Comparison of ENCODE assay signal across 12 cellular contexts in the genomic region with DNA sequence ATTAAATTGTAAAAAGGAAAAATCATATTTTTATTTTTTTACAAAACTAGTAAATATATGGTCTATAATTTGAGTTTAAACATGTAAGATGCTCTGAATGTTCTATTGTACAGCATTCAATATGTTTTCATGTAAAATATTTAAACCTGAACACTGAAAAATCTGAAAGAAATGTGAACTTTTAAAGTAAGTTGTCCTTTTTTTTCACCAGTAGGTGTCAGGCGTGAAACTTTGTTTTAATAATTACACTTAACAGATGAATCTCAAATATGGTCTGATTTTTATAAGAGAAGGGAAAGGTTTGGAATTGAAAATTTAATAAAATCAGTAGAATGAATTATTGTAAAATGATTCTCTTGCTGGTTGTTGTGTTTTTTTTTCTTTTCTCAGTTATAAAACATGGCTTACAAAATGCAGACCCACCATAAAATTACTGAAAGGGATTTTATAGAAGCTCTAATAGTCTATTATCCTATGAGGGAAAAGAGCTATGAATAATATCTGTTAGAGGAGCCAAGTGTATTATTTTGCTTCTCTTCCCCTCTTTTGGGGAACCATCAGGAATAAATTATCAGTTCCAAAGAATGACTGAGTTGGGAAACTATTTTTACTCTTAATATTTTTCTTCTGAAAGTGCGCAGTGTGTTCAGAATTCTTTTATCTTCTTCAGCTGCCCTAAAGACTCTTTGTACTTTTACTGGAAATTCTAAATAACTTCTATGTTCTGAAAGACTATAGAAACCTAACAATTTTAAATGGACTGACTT.
DNase-seq lines count a peak whose midpoint lies in the region; ATAC-seq and TF ChIP-seq lines count a peak whose summit lies in the region.
"Had no signal": no experiment of that assay in that cellular context is flagged by ENCODE, and none has a peak within 500 bp of the region (broad histone marks: within the 10 kb centered on the region; RNA-seq: fewer than 3 reads in every experiment).

No MANE protein-coding gene starts in this region.

- no peak overlapping the region for H2BK5ac ChIP-seq in IMR-90 (ENCODE audit: low read depth, low read length, poor library complexity, severe bottlenecking)

- no peak for TF ChIP-seq POLR2A in IMR-90 (IDR thresholded peaks at IDR 0.05; ENCODE audit: low read depth, low read length)

- no peak overlapping the region for H3K4me3 ChIP-seq in IMR-90 (ENCODE audit: insufficient read depth, low read depth, low read length)
- no peak overlapping the region for H3K4me3 ChIP-seq in brain microvascular endothelial cell (ENCODE audit: low read depth, low read length)

- no peak overlapping the region for H2BK120ac ChIP-seq in IMR-90 (ENCODE audit: low read depth, low read length)

- H3K9me1 ChIP-seq in IMR-90 (ENCODE audit: insufficient read depth, low read length) = 0 out of 2 replicates have a peak, but pooled peaks cover 5% of the 10 kb centered on the region

- ATAC-seq in IMR-90 (ENCODE audit: low read depth) = peak; percentile 44
- no peak for ATAC-seq in stimulated activated naive B cell treated with anti-CD40 and anti-IgM and Interleukin-4, amounts not matched to agents 10 μg/mL and 1 μg/mL and 100 μg/mL, for 72 hours (replicated peaks)
- ATAC-seq: activated naive CD4-positive, alpha-beta T cell treated with anti-CD3 and anti-CD28 coated beads, Interleukin-2, amount 50 U/mL, for 72 hours had no signal

- H3K56ac ChIP-seq in IMR-90 (ENCODE audit: extremely low read depth, insufficient read depth, low read length) = no peak overlapping the region

- H2AFZ ChIP-seq in IMR-90 (replicated peaks; ENCODE audit: low read length, poor library complexity) = no peak overlapping the region

- TF ChIP-seq RAD21 in IMR-90 (IDR thresholded peaks at IDR 0.05; ENCODE audit: low read length) = peak; percentile 27

- peak; percentile 36 for TF ChIP-seq CTCF in IMR-90 (conservative IDR thresholded peaks at IDR 0.05; ENCODE audit: low read depth, low read length)
- TF ChIP-seq CTCF in brain microvascular endothelial cell (IDR thresholded peaks at IDR 0.05; ENCODE audit: low read depth, low read length, missing control alignments) = peak; percentile 7

- no peak overlapping the region for H4K5ac ChIP-seq in IMR-90 (ENCODE audit: low read depth, low read length)

- H3K9ac ChIP-seq in IMR-90 (ENCODE audit: low read depth, low read length) = no peak overlapping the region

- H3K27me3 ChIP-seq in IMR-90 (ENCODE audit: control insufficient read depth, insufficient read depth, low read length) (no peaks in the 10 kb centered on the region), brain microvascular endothelial cell (replicated peaks) (no peaks in the 10 kb centered on the region)

- no peak overlapping the region for H2BK15ac ChIP-seq in IMR-90 (ENCODE audit: low read depth, low read length)

- H2AK5ac ChIP-seq in IMR-90 (ENCODE audit: low read depth, low read length) = no peak overlapping the region

- H3K18ac ChIP-seq in IMR-90 (ENCODE audit: low read depth, low read length) = no peak overlapping the region

- no peak overlapping the region for H3K27ac ChIP-seq in IMR-90 (ENCODE audit: insufficient read depth, low read length)
- H3K27ac ChIP-seq in brain microvascular endothelial cell = no peak overlapping the region

- peaks cover 22 to 33% of the 10 kb centered on the region in 2 donors for H3K36me3 Mint-ChIP-seq in stimulated activated naive B cell treated with anti-CD40 and anti-IgM and Interleukin-4, amounts not matched to agents 10 μg/mL and 1 μg/mL and 100 μg/mL, for 72 hours
- H3K36me3 Mint-ChIP-seq: activated naive CD4-positive, alpha-beta T cell treated with anti-CD3 and anti-CD28 coated beads, Interleukin-2, amount 50 U/mL, for 72 hours had no signal

- CTCF ChIA-PET in IMR-90 (lab: Yijun Ruan, JAX) = interaction anchor here (0.6 kb wide), 1 partner anchor 14 kb away, joined by 3 read pairs; no protein-coding TSS in a partner anchor

- peaks cover 12% of the 10 kb centered on the region in 2 donors for H3K4me1 Mint-ChIP-seq in stimulated activated naive B cell treated with anti-CD40 and anti-IgM and Interleukin-4, amounts not matched to agents 10 μg/mL and 1 μg/mL and 100 μg/mL, for 72 hours

- intact Hi-C loops in IMR-90 (cut with micrococcal nuclease) = loop anchor here (5.0 kb wide), 1 partner anchor 741 kb away; no protein-coding TSS in a partner anchor

- no peaks in the 10 kb centered on the region for H3K9me3 ChIP-seq in IMR-90 (ENCODE audit: control insufficient read depth, insufficient read depth, low read length)

- H4K91ac ChIP-seq in IMR-90 (ENCODE audit: insufficient read depth, low read depth, low read length) = no peak overlapping the region

- no peaks in the 10 kb centered on the region for H3K36me3 ChIP-seq in IMR-90 (ENCODE audit: control insufficient read depth, insufficient read depth, low read length)
- H3K36me3 ChIP-seq in brain microvascular endothelial cell (replicated peaks) = no peaks in the 10 kb centered on the region

- H4K20me1 ChIP-seq in IMR-90 (ENCODE audit: insufficient read depth, low read length) = no peaks in the 10 kb centered on the region

- in situ Hi-C loops in IMR-90 (cut with MboI; ENCODE audit: low sequenced_read_pairs) (no loop called here), brain microvascular endothelial cell (cut with HindIII; ENCODE audit: low pct_ligation_motif_present, low sequenced_read_pairs) (no loop called here)

- H2AK9ac ChIP-seq in IMR-90 (replicated peaks; ENCODE audit: low read depth, low read length, poor library complexity) = no peak overlapping the region

- H3K27me3 Mint-ChIP-seq in stimulated activated naive B cell treated with anti-CD40 and anti-IgM and Interleukin-4, amounts not matched to agents 10 μg/mL and 1 μg/mL and 100 μg/mL, for 72 hours = no peaks in the 10 kb centered on the region
- H3K27me3 Mint-ChIP-seq: activated B cell treated with CpG ODN at 0.5 μM for 24 hours had no signal

- no peak overlapping the region for H3K4ac ChIP-seq in IMR-90 (ENCODE audit: low read depth, low read length)

- no peak overlapping the region for H3K23ac ChIP-seq in IMR-90 (ENCODE audit: low read depth, low read length)

- no peak overlapping the region for H3K14ac ChIP-seq in IMR-90 (replicated peaks; ENCODE audit: low read depth, low read length)

- no peak overlapping the region for H2BK20ac ChIP-seq in IMR-90 (ENCODE audit: low read depth, low read length)

- BruUV-seq in IMR-90 (replicated peaks; lab: Mats Ljungman, UMichigan) = no TSS peak

- H3K79me1 ChIP-seq in IMR-90 (ENCODE audit: low read depth in 1 of 2, low read length in 2 of 2) = no peaks in the 10 kb centered on the region

- H4K8ac ChIP-seq in IMR-90 (ENCODE audit: low read depth in 2 of 2, low read length in 2 of 2) = no peak overlapping the region

- WGBS in IMR-90 (ENCODE audit: extremely low coverage in 2 of 2, insufficient read length in 1 of 2), 2 experiments = no CpG with 5 or more reads among the region's 2 CpGs

- H3K27ac Mint-ChIP-seq in stimulated activated naive B cell treated with anti-CD40 and anti-IgM and Interleukin-4, amounts not matched to agents 10 μg/mL and 1 μg/mL and 100 μg/mL, for 72 hours = no peak overlapping the region
- H3K27ac Mint-ChIP-seq: activated B cell treated with CpG ODN at 0.5 μM for 24 hours had no signal

- DNase-seq in AG20443 (ENCODE audit: low spot score) = peak; percentile 19
- DNase-seq in IMR-90 = peak; percentile 28
- DNase-seq in brain microvascular endothelial cell = no peak
- DNase-seq in myocyte (ENCODE audit: low read depth) = peak; percentile 29
- DNase-seq in middle frontal gyrus (ENCODE audit: extremely low spot score, low spot score) = no peak
- DNase-seq in stimulated activated naive CD4-positive, alpha-beta T cell treated with Interleukin-2 at 50 U/mL for 16 hours (lab: John Stamatoyannopoulos, UW) = no peak
- DNase-seq in stimulated activated naive B cell treated with anti-CD40 and anti-IgM and Interleukin-4, amounts not matched to agents 10 μg/mL and 1 μg/mL and 100 μg/mL, for 72 hours = no peak
- DNase-seq in activated naive CD4-positive, alpha-beta T cell treated with Interleukin-2 at 50 U/mL for 16 hours = no peak
- DNase-seq: activated B cell treated with CpG ODN at 0.5 μM for 24 hours, NCI-H510A treated with DMSO at 0.1 percent for 48 hours, nucleus accumbens had no signal

- no peaks in the 10 kb centered on the region; the same call in 1 of the 2 replicates for H3K4me1 ChIP-seq in IMR-90 (ENCODE audit: control insufficient read depth, insufficient read depth, low read length)

- no peak overlapping the region for H3K4me2 ChIP-seq in IMR-90 (ENCODE audit: low read depth, low read length)

- POLR2A ChIA-PET in IMR-90 (lab: Charles Lee; ENCODE audit: unreplicated experiment) = no interaction called here

- H3K9me3 Mint-ChIP-seq in stimulated activated naive B cell treated with anti-CD40 and anti-IgM and Interleukin-4, amounts not matched to agents 10 μg/mL and 1 μg/mL and 100 μg/mL, for 72 hours = peaks cover 0 to 1% of the 10 kb centered on the region in 2 donors
- H3K9me3 Mint-ChIP-seq: activated B cell treated with CpG ODN at 0.5 μM for 24 hours; activated naive CD4-positive, alpha-beta T cell treated with anti-CD3 and anti-CD28 coated beads, Interleukin-2, amount 50 U/mL, for 72 hours had no signal

- dilution Hi-C loops in IMR-90 (cut with HindIII; ENCODE audit: low sequenced_read_pairs, unreplicated experiment) = no loop called here

- H3K4me3 Mint-ChIP-seq in stimulated activated naive B cell treated with anti-CD40 and anti-IgM and Interleukin-4, amounts not matched to agents 10 μg/mL and 1 μg/mL and 100 μg/mL, for 72 hours = no peak overlapping the region
- H3K4me3 Mint-ChIP-seq: activated B cell treated with CpG ODN at 0.5 μM for 24 hours had no signal

TF ChIP-seq in IMR-90, 13 proteins besides CTCF, POLR2A, EP300 and RAD21:
- TF ChIP-seq RFX5 (IDR thresholded peaks at IDR 0.05; ENCODE audit: low read depth, low read length) (no peak), SMC3 (IDR thresholded peaks at IDR 0.05; ENCODE audit: low read depth, low read length) (peak; percentile 31; the same call in 1 of the 2 replicates)
TF ChIP-seq in IMR-90: peak in this region for 1.

Comparison
In these comparisons a context has a peak if more than half of its experiments do, and no peak if none do; other contexts are left out.
1. DNase-seq: peak in AG20443 (single experiment), IMR-90 (single experiment) and myocyte (single experiment); none in brain microvascular endothelial cell (single experiment), middle frontal gyrus (single experiment), stimulated activated naive CD4-positive, alpha-beta T cell treated with Interleukin-2 at 50 U/mL for 16 hours (single experiment), stimulated activated naive B cell treated with anti-CD40 and anti-IgM and Interleukin-4, amounts not matched to agents 10 μg/mL and 1 μg/mL and 100 μg/mL, for 72 hours (single experiment) and activated naive CD4-positive, alpha-beta T cell treated with Interleukin-2 at 50 U/mL for 16 hours (single experiment).